In the genomic region with DNA sequence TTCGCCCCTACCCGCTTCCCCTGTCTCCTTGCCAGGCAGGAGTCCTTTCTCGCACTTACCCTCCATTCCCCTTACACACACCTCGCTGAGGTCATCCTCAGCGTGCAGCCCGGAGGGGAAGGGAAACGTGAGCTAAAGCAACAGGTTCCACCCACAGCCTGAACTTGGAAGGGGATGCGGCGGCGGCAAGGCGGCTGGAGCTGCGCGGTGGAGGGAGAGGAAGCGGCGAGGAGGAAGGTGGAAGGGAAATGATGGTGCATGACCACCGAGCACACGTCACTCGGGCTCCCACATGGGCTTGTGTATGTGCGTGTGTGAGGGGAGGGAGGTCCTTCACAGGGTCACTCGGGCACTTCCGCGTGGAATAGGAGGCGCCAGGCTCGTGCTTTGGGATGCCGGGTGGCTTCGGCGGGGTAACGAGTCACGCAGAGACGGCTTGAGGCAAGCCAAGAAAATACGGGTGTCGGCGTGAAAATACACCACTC, we compare ENCODE assay signal across 8 cellular contexts.
DNase-seq lines count a peak whose midpoint lies in the region; ATAC-seq and TF ChIP-seq lines count a peak whose summit lies in the region.

No MANE protein-coding gene starts in this region.

- H3K9ac ChIP-seq in Karpas-422 (ENCODE audit: low read length) = peak overlapping the region; percentile 44
- peak overlapping the region; percentile 58 for H3K9ac ChIP-seq in mucosa of stomach (ENCODE audit: low read length)

- DNase-seq in NCI-H82 (lab: John Stamatoyannopoulos, UW) = peak; percentile 70
- no peak for DNase-seq in NCI-H82 treated with DMSO at 0.1 percent for 48 hours (lab: John Stamatoyannopoulos, UW; ENCODE audit: unreplicated experiment)
- DNase-seq in Karpas-422 = no peak
- DNase-seq in UCSD-AML1 (lab: John Stamatoyannopoulos, UW; ENCODE audit: unreplicated experiment) = peak; percentile 73
- peak; percentile 1 for DNase-seq in esophagus squamous epithelium (lab: John Stamatoyannopoulos, UW)
- DNase-seq in upper lobe of right lung = peak; percentile 79

- TF ChIP-seq POLR2A in esophagus squamous epithelium (IDR thresholded peaks at IDR 0.05) = no peak

- no peaks in the 10 kb centered on the region for H4K20me1 ChIP-seq in Karpas-422 (ENCODE audit: insufficient read depth, low read depth, low read length)

- no peaks in the 10 kb centered on the region for H3K9me3 ChIP-seq in Karpas-422 (ENCODE audit: low read length)
- H3K9me3 ChIP-seq in esophagus squamous epithelium = no peaks in the 10 kb centered on the region
- H3K9me3 ChIP-seq in mucosa of stomach (ENCODE audit: control insufficient read depth, low read length) = no peaks in the 10 kb centered on the region
- no peaks in the 10 kb centered on the region for H3K9me3 ChIP-seq in upper lobe of right lung

- H3K4me1 ChIP-seq in Karpas-422 (ENCODE audit: low read length) = peaks cover 4% of the 10 kb centered on the region
- peaks cover 10 to 61% (median 18%) of the 10 kb centered on the region in 3 donors for H3K4me1 ChIP-seq in esophagus squamous epithelium
- no peaks in the 10 kb centered on the region for H3K4me1 ChIP-seq in mucosa of stomach (ENCODE audit: control insufficient read depth, insufficient read depth, low read length)
- peaks cover 19% of the 10 kb centered on the region for H3K4me1 ChIP-seq in upper lobe of right lung

- 1 to 2% methylated on average over 9 to 27 of the region's 33 CpGs for WGBS in esophagus squamous epithelium, 2 donors

- no peaks in the 10 kb centered on the region for H3K9me2 ChIP-seq in Karpas-422 (replicated peaks; ENCODE audit: insufficient read depth, low read length)

- H2AFZ ChIP-seq in Karpas-422 (ENCODE audit: low read length) = peak overlapping the region; percentile 84; the same call in 1 of the 2 replicates

- H3K27ac ChIP-seq in Karpas-422 (ENCODE audit: low read length) (no peak overlapping the region), esophagus squamous epithelium (peak overlapping the region; percentile 91 to 96 (median 92)), upper lobe of right lung (peak overlapping the region; percentile 91)

- intact Hi-C loops in esophagus squamous epithelium (cut with DNase I) (no loop called here), upper lobe of right lung (cut with DNase I) (no loop called here)

- ATAC-seq in GM21825 (IDR thresholded peaks at IDR 0.05; ENCODE audit: unreplicated experiment) (peak; percentile 43), upper lobe of right lung (peak; percentile 56)

- H3K36me3 ChIP-seq in Karpas-422 (ENCODE audit: insufficient read depth, low read length) (no peaks in the 10 kb centered on the region), esophagus squamous epithelium (no peaks in the 10 kb centered on the region), mucosa of stomach (ENCODE audit: control insufficient read depth, insufficient read depth, low read length) (no peaks in the 10 kb centered on the region), upper lobe of right lung (no peaks in the 10 kb centered on the region)

- peak overlapping the region; percentile 65 for H3K4me2 ChIP-seq in Karpas-422 (ENCODE audit: low read depth, low read length, poor library complexity, severe bottlenecking)

- no peaks in the 10 kb centered on the region for H3K79me2 ChIP-seq in Karpas-422 (ENCODE audit: low read length)

- no peaks in the 10 kb centered on the region for H3K27me3 ChIP-seq in Karpas-422 (ENCODE audit: low read length)
- H3K27me3 ChIP-seq in esophagus squamous epithelium = peaks cover 0 to 47% (median 0%) of the 10 kb centered on the region in 4 donors
- H3K27me3 ChIP-seq in mucosa of stomach (ENCODE audit: control insufficient read depth, insufficient read depth, low read length) = peaks cover 18% of the 10 kb centered on the region
- H3K27me3 ChIP-seq in upper lobe of right lung = no peaks in the 10 kb centered on the region

- TF ChIP-seq CTCF in esophagus squamous epithelium (IDR thresholded peaks at IDR 0.05) (no peak), upper lobe of right lung (IDR thresholded peaks at IDR 0.05) (no peak)

- peak overlapping the region; percentile 58; the same call in 1 of the 2 replicates for H3K4me3 ChIP-seq in Karpas-422 (ENCODE audit: low read length)
- H3K4me3 ChIP-seq in esophagus squamous epithelium = peak overlapping the region; percentile 63 to 83 (median 69)
- peak overlapping the region; percentile 33 for H3K4me3 ChIP-seq in mucosa of stomach (ENCODE audit: low read length)
- H3K4me3 ChIP-seq in upper lobe of right lung = peak overlapping the region; percentile 70

Comparison
In these comparisons a context has a peak if more than half of its experiments do, and no peak if none do; other contexts are left out.
1. DNase-seq: peak in NCI-H82 (single experiment), UCSD-AML1 (single experiment), esophagus squamous epithelium (single experiment) and upper lobe of right lung (single experiment); none in NCI-H82 treated with DMSO at 0.1 percent for 48 hours (single experiment) and Karpas-422 (single experiment).
2. Peak in every context shown above with its lines, with median percentiles within 50 percentile points of each other: H3K4me3 ChIP-seq.